Comparison of ENCODE assay signal across 8 cellular contexts in genomic region chr1:28456078-28456477, GRCh38. TPM values are rescaled to one million over a fixed set of nuclear protein-coding genes. Genes with fewer than 3 reads are reported as not detected.
DNase-seq lines count a peak whose midpoint lies in the region; ATAC-seq and TF ChIP-seq lines count a peak whose summit lies in the region.

No MANE protein-coding gene starts in this region.

- peak overlapping the region; percentile 26 for H3K4me3 Mint-ChIP-seq in activated CD8-positive, alpha-beta T cell treated with anti-CD3 and anti-CD28 coated beads for 36 hours

- intact Hi-C loops in activated CD8-positive, alpha-beta T cell treated with anti-CD3 and anti-CD28 coated beads for 36 hours (cut with micrococcal nuclease): no loop called here
- intact Hi-C loops in ascending aorta (cut with DNase I): loop anchor here (5.0 kb wide), 1 partner anchor 49 kb away; no protein-coding TSS in a partner anchor

- CTCF ChIA-PET in HEK293 (lab: Yijun Ruan, JAX): no interaction called here
- CTCF ChIA-PET in activated CD8-positive, alpha-beta T cell treated with anti-CD3 and anti-CD28 coated beads for 36 hours (lab: Charles Lee): interaction anchor here (1.1 kb wide), 1 partner anchor 13 kb away, joined by 3 read pairs; no protein-coding TSS in a partner anchor

- no peak overlapping the region for H3K4me2 ChIP-seq in hepatocyte

- no peaks in the 10 kb centered on the region for H3K9me3 ChIP-seq in HEK293 (ENCODE audit: control insufficient read depth, insufficient read depth, low read depth, low read length)
- H3K9me3 ChIP-seq in hepatocyte (ENCODE audit: low read depth): no peaks in the 10 kb centered on the region
- no peaks in the 10 kb centered on the region for H3K9me3 ChIP-seq in ascending aorta

- H3K9me3 Mint-ChIP-seq in activated CD8-positive, alpha-beta T cell treated with anti-CD3 and anti-CD28 coated beads for 36 hours: no peaks in the 10 kb centered on the region

- H3K9me2 ChIP-seq in hepatocyte (replicated peaks; ENCODE audit: insufficient read depth): no peaks in the 10 kb centered on the region

- H4K20me1 ChIP-seq in hepatocyte (ENCODE audit: insufficient read depth, poor library complexity, severe bottlenecking): no peaks in the 10 kb centered on the region

- 84% methylated on average over 5 of the region's 5 CpGs for WGBS in hepatocyte (ENCODE audit: low lambda C conversion rate, missing lambda C conversion rate)

- peak; percentile 3 for DNase-seq in AG09319 (ENCODE audit: extremely low read depth, low read depth)
- DNase-seq in activated CD8-positive, alpha-beta T cell treated with anti-CD3 and anti-CD28 coated beads for 36 hours: peak; percentile 37
- DNase-seq in hepatocyte (ENCODE audit: low spot score): peak; percentile 23
- DNase-seq in retina: no peak
- no peak for DNase-seq in ascending aorta (ENCODE audit: low spot score in 2 of 2)

- no peaks in the 10 kb centered on the region for H3K4me1 ChIP-seq in HEK293 (ENCODE audit: control insufficient read depth, insufficient read depth, low read length)
- no peaks in the 10 kb centered on the region for H3K4me1 ChIP-seq in hepatocyte (ENCODE audit: insufficient read depth)
- peaks cover 0 to 6% of the 10 kb centered on the region in 2 donors for H3K4me1 ChIP-seq in ascending aorta

- H3K27ac ChIP-seq in HEK293 (ENCODE audit: extremely low read depth, low read depth, low read length) (no peak overlapping the region), hepatocyte (no peak overlapping the region), ascending aorta (no peak overlapping the region)

- H3K27ac Mint-ChIP-seq in activated CD8-positive, alpha-beta T cell treated with anti-CD3 and anti-CD28 coated beads for 36 hours: peak overlapping the region; percentile 62

- H3K36me3 ChIP-seq in HEK293 (ENCODE audit: control insufficient read depth in 2 of 2, insufficient read depth in 1 of 2, low read length in 2 of 2): peaks cover 10 to 19% of the 10 kb centered on the region in 2 experiments; a peak in 2 of 3 replicates
- no peaks in the 10 kb centered on the region for H3K36me3 ChIP-seq in hepatocyte (replicated peaks; ENCODE audit: insufficient read depth, low read depth)
- H3K36me3 ChIP-seq in ascending aorta: peaks cover 1 to 6% of the 10 kb centered on the region in 2 donors

- no peaks in the 10 kb centered on the region for H3K27me3 ChIP-seq in hepatocyte
- no peaks in the 10 kb centered on the region for H3K27me3 ChIP-seq in ascending aorta

- TF ChIP-seq CTCF in AG09319 (IDR thresholded peaks at IDR 0.05; ENCODE audit: low read depth, low read length) (no peak), HEK293 (tag by site-specific recombination; IDR thresholded peaks at IDR 0.05) (no peak), hepatocyte (IDR thresholded peaks at IDR 0.05; ENCODE audit: poor library complexity) (no peak), ascending aorta (IDR thresholded peaks at IDR 0.05) (no peak)
- no peak for TF ChIP-seq CTCF in activated CD8-positive, alpha-beta T cell treated with anti-CD3 and anti-CD28 coated beads for 36 hours (IDR thresholded peaks at IDR 0.05)

- POLR2A ChIA-PET in HEK293 (lab: Yijun Ruan, JAX): interaction anchor here (1.1 to 1.7 kb wide), 2 partner anchors 18 to 126 kb away, joined by 3 to 4 read pairs; no protein-coding TSS in a partner anchor
- POLR2A ChIA-PET in activated CD8-positive, alpha-beta T cell treated with anti-CD3 and anti-CD28 coated beads for 36 hours (lab: Charles Lee): interaction anchor here (0.6 kb wide), 1 partner anchor 71 kb away, joined by 3 read pairs; no protein-coding TSS in a partner anchor

- H3K79me2 ChIP-seq in hepatocyte: peaks cover 12% of the 10 kb centered on the region

- H2AFZ ChIP-seq in hepatocyte: no peak overlapping the region

- H3K27me3 Mint-ChIP-seq in activated CD8-positive, alpha-beta T cell treated with anti-CD3 and anti-CD28 coated beads for 36 hours: no peaks in the 10 kb centered on the region

- H3K4me3 ChIP-seq in HEK293 (ENCODE audit: low read depth, low read length): no peak overlapping the region
- H3K4me3 ChIP-seq in hepatocyte: no peak overlapping the region
- H3K4me3 ChIP-seq in ascending aorta: no peak overlapping the region

- H3K36me3 Mint-ChIP-seq in activated CD8-positive, alpha-beta T cell treated with anti-CD3 and anti-CD28 coated beads for 36 hours (ENCODE audit: low read depth): peaks cover 9% of the 10 kb centered on the region

- H3K4me1 Mint-ChIP-seq in activated CD8-positive, alpha-beta T cell treated with anti-CD3 and anti-CD28 coated beads for 36 hours (ENCODE audit: low read depth): peaks cover 12% of the 10 kb centered on the region

- peak; percentile 86 for ATAC-seq in activated CD8-positive, alpha-beta T cell treated with anti-CD3 and anti-CD28 coated beads for 36 hours
- ATAC-seq in GM18502 (IDR thresholded peaks at IDR 0.05; ENCODE audit: poor library complexity, unreplicated experiment): no peak
- no peak for ATAC-seq in GM21576 (IDR thresholded peaks at IDR 0.05; ENCODE audit: unreplicated experiment)

TF ChIP-seq in HEK293, 187 proteins besides CTCF, POLR2A, EP300 and RAD21:
- 0 out of 2 replicates have a peak, but pooled peaks have one; percentile 29 for TF ChIP-seq PRDM10 (tag by site-specific recombination; IDR thresholded peaks at IDR 0.05)
- TF ChIP-seq ZNF433 (tag by site-specific recombination; IDR thresholded peaks at IDR 0.05; ENCODE audit: low read depth): no peak
- no peak for TF ChIP-seq ZNF140 (tag by site-specific recombination; IDR thresholded peaks at IDR 0.05)
- TF ChIP-seq IKZF3 (tag by site-specific recombination; IDR thresholded peaks at IDR 0.05): no peak
- TF ChIP-seq ZNF324 (tag by site-specific recombination; IDR thresholded peaks at IDR 0.05): no peak
- no peak for TF ChIP-seq ZNF629 (tag by site-specific recombination; IDR thresholded peaks at IDR 0.05)
- TF ChIP-seq ZFP3 (tag by site-specific recombination; IDR thresholded peaks at IDR 0.05; ENCODE audit: low read depth): no peak
- peak; percentile 65 for TF ChIP-seq ZBTB17 (tag by site-specific recombination; IDR thresholded peaks at IDR 0.05)
- TF ChIP-seq KLF8 (tag by site-specific recombination; IDR thresholded peaks at IDR 0.05): 0 out of 2 replicates have a peak, but pooled peaks have one; percentile 15
TF ChIP-seq in HEK293: peak in this region for 3.

RNA-seq across cellular contexts. Expression of gene RCC1, which starts 49.8 kb away (rescaled TPM):
- 100 to 1,000 TPM; 108 to 113 TPM for total RNA-seq in activated CD8-positive, alpha-beta T cell treated with anti-CD3 and anti-CD28 coated beads for 36 hours
- total RNA-seq in hepatocyte (37.3 and 38.5 TPM in 2 replicates), ascending aorta (70.5 TPM)
- 15.7 and 23.5 TPM in 2 replicates for polyA plus RNA-seq in hepatocyte

Comparison
In these comparisons a context has a peak if more than half of its experiments do, and no peak if none do; other contexts are left out.
1. DNase-seq: peak in AG09319 (single experiment), activated CD8-positive, alpha-beta T cell treated with anti-CD3 and anti-CD28 coated beads for 36 hours (single experiment) and hepatocyte (single experiment); none in retina (single experiment) and ascending aorta (0 of 2).